In genomic region chr9:137878146-137878941, GRCh38 we compare ENCODE assay signal across 8 cellular contexts. TPM values are rescaled to one million over a fixed set of nuclear protein-coding genes. Genes with fewer than 3 reads are reported as not detected.
A peak's percentile ranks its signal among the peaks of the same experiment; 100 is the strongest.
DNase-seq lines count a peak whose midpoint lies in the region; ATAC-seq and TF ChIP-seq lines count a peak whose summit lies in the region.

No MANE protein-coding gene starts in this region.

- no peak for TF ChIP-seq POLR2A in gastrocnemius medialis (IDR thresholded peaks at IDR 0.05)

- no peak overlapping the region for H3K4me3 Mint-ChIP-seq in T-helper 2 cell treated with Interferon-gamma antibody and Interleukin-4, amounts not matched to agents 5 μg/mL and 100 μg/mL, for 36 hours
- no peak overlapping the region for H3K4me3 Mint-ChIP-seq in neural progenitor cell

- DNase-seq in NCI-H2029 (lab: John Stamatoyannopoulos, UW) (peak; percentile 42), NCI-H2029 treated with DMSO at 0.1 percent for 48 hours (lab: John Stamatoyannopoulos, UW) (no peak), neural progenitor cell (ENCODE audit: low spot score) (peak; percentile 96), gastrocnemius medialis (no peak), DMS114 treated with DMSO at 0.1 percent for 48 hours (lab: John Stamatoyannopoulos, UW; ENCODE audit: unreplicated experiment) (no peak)
- peak; percentile 23 for DNase-seq in T-helper 2 cell treated with Interferon-gamma antibody and Interleukin-4, amounts not matched to agents 5 μg/mL and 100 μg/mL, for 36 hours (ENCODE audit: low spot score)

- H3K4me3 ChIP-seq in neural progenitor cell (peak overlapping the region; percentile 44), gastrocnemius medialis (peak overlapping the region in 1 of 4 donors; percentile 17)

- peak overlapping the region; percentile 86 for H3K4me2 ChIP-seq in neural progenitor cell

- H3K9me3 ChIP-seq in neural progenitor cell (ENCODE audit: low read depth) = no peaks in the 10 kb centered on the region
- no peaks in the 10 kb centered on the region for H3K9me3 ChIP-seq in gastrocnemius medialis

- H3F3A ChIP-seq in neural progenitor cell (ENCODE audit: low read depth) = no peaks in the 10 kb centered on the region

- H3K27me3 ChIP-seq in neural progenitor cell (peaks cover 45% of the 10 kb centered on the region), gastrocnemius medialis (peaks cover 28 to 48% (median 33%) of the 10 kb centered on the region in 3 donors)

- H3K4me1 Mint-ChIP-seq in T-helper 2 cell treated with Interferon-gamma antibody and Interleukin-4, amounts not matched to agents 5 μg/mL and 100 μg/mL, for 36 hours (ENCODE audit: low read depth) = no peaks in the 10 kb centered on the region
- no peaks in the 10 kb centered on the region for H3K4me1 Mint-ChIP-seq in neural progenitor cell

- no peak overlapping the region for H3K27ac ChIP-seq in neural progenitor cell
- H3K27ac ChIP-seq in gastrocnemius medialis = no peak overlapping the region

- no peaks in the 10 kb centered on the region for H3K79me2 ChIP-seq in neural progenitor cell (ENCODE audit: low read depth)

- no peaks in the 10 kb centered on the region for H3K9me3 Mint-ChIP-seq in T-helper 2 cell treated with Interferon-gamma antibody and Interleukin-4, amounts not matched to agents 5 μg/mL and 100 μg/mL, for 36 hours
- H3K9me3 Mint-ChIP-seq in neural progenitor cell = peaks cover 5% of the 10 kb centered on the region

- H2AFZ ChIP-seq in neural progenitor cell (replicated peaks) = no peak overlapping the region

- peaks cover 9% of the 10 kb centered on the region for H3K27me3 Mint-ChIP-seq in T-helper 2 cell treated with Interferon-gamma antibody and Interleukin-4, amounts not matched to agents 5 μg/mL and 100 μg/mL, for 36 hours (ENCODE audit: low read depth)
- H3K27me3 Mint-ChIP-seq in neural progenitor cell (ENCODE audit: insufficient read depth, low read depth) = peaks cover 26% of the 10 kb centered on the region

- TF ChIP-seq CTCF in neural progenitor cell (IDR thresholded peaks at IDR 0.05) (peak; percentile 46), gastrocnemius medialis (IDR thresholded peaks at IDR 0.05 in 4 of 5, conservative IDR thresholded peaks at IDR 0.05 in 1 of 5) (no peak)

- H3K4me1 ChIP-seq in neural progenitor cell (peaks cover 4% of the 10 kb centered on the region), gastrocnemius medialis (no peaks in the 10 kb centered on the region)

- H3K27ac Mint-ChIP-seq in T-helper 2 cell treated with Interferon-gamma antibody and Interleukin-4, amounts not matched to agents 5 μg/mL and 100 μg/mL, for 36 hours = no peak overlapping the region
- no peak overlapping the region for H3K27ac Mint-ChIP-seq in neural progenitor cell

- no peaks in the 10 kb centered on the region for H3K36me3 ChIP-seq in neural progenitor cell
- no peaks in the 10 kb centered on the region for H3K36me3 ChIP-seq in gastrocnemius medialis

- no peak overlapping the region for H3K9ac ChIP-seq in neural progenitor cell

- H3K36me3 Mint-ChIP-seq in T-helper 2 cell treated with Interferon-gamma antibody and Interleukin-4, amounts not matched to agents 5 μg/mL and 100 μg/mL, for 36 hours (ENCODE audit: low read depth) = no peaks in the 10 kb centered on the region
- no peaks in the 10 kb centered on the region for H3K36me3 Mint-ChIP-seq in neural progenitor cell

- in situ Hi-C loops in gastrocnemius medialis (cut with MboI; ENCODE audit: low sequenced_read_pairs in 4 of 4) = no loop called here

- peak; percentile 18 for ATAC-seq in esophagus mucosa
- ATAC-seq in HG02840 (IDR thresholded peaks at IDR 0.05; ENCODE audit: low FRiP score, unreplicated experiment) = no peak
- ATAC-seq in gastrocnemius medialis = no peak

- peaks cover 38% of the 10 kb centered on the region for H4K20me1 ChIP-seq in neural progenitor cell (ENCODE audit: low read depth)

- intact Hi-C loops in gastrocnemius medialis (cut with DNase I; ENCODE audit: low total_unique reads) = no loop called here

RNA-seq across cellular contexts. Expression of gene CACNA1B, which starts 0.8 kb away (rescaled TPM):
- total RNA-seq in esophagus mucosa (not detected), neural progenitor cell (ENCODE audit: low replicate concordance) (0.30 and 1.5 TPM in 2 replicates), gastrocnemius medialis (under 1 TPM in 1 of 4 donors, not detected in 3; 0.07 TPM)

Comparison
In these comparisons a context has a peak if more than half of its experiments do, and no peak if none do; other contexts are left out.
1. DNase-seq: peak in NCI-H2029 (single experiment), T-helper 2 cell treated with Interferon-gamma antibody and Interleukin-4, amounts not matched to agents 5 μg/mL and 100 μg/mL, for 36 hours (single experiment) and neural progenitor cell (single experiment); none in NCI-H2029 treated with DMSO at 0.1 percent for 48 hours (single experiment), gastrocnemius medialis (0 of 2) and DMS114 treated with DMSO at 0.1 percent for 48 hours (single experiment).